In genomic region chr16:48623304-48624016, GRCh38 we compare ENCODE assay signal across 8 cellular contexts. TPM values are rescaled to one million over a fixed set of nuclear protein-coding genes. Genes with fewer than 3 reads are reported as not detected.
DNase-seq lines count a peak whose midpoint lies in the region; ATAC-seq and TF ChIP-seq lines count a peak whose summit lies in the region.

No MANE protein-coding gene starts in this region.

- peak overlapping the region; percentile 73 to 89 for H3K27ac ChIP-seq in liver (ENCODE audit: low read depth in 1 of 2, low read length in 2 of 2)

- peak; percentile 89 for DNase-seq in Ammon's horn (ENCODE audit: low spot score)
- peak; percentile 95 for DNase-seq in NCI-H510A treated with DMSO at 0.1 percent for 48 hours (lab: John Stamatoyannopoulos, UW)
- DNase-seq in activated CD4-positive, alpha-beta T cell treated with anti-CD3 and anti-CD28 coated beads, Interleukin-2, amount 50 U/mL, for 1 hour = peak; percentile 81
- DNase-seq in dermis blood vessel endothelial cell = peak; percentile 85
- peak; percentile 81 for DNase-seq in stimulated activated CD4-positive, alpha-beta T cell treated with anti-CD3 and anti-CD28 coated beads, Interleukin-4, amount 100 ng/mL, for 1 hour

- TF ChIP-seq CTCF in liver (IDR thresholded peaks at IDR 0.05; ENCODE audit: low read depth, low read length, missing input control) = peak; percentile 99

- ATAC-seq in GM18909 (IDR thresholded peaks at IDR 0.05; ENCODE audit: poor library complexity, unreplicated experiment) = peak; percentile 96
- ATAC-seq in HG03280 (IDR thresholded peaks at IDR 0.05; ENCODE audit: unreplicated experiment) = peak; percentile 84

- peaks cover 2 to 11% (median 7%) of the 10 kb centered on the region in 4 donors for H3K4me1 ChIP-seq in liver (ENCODE audit: control insufficient read depth in 4 of 4, insufficient read depth in 4 of 4, low read length in 3 of 4)

- H3K9me3 ChIP-seq in liver (ENCODE audit: control insufficient read depth in 4 of 4, low read length in 3 of 4) = no peaks in the 10 kb centered on the region

- H3K27me3 ChIP-seq in liver (ENCODE audit: control insufficient read depth in 4 of 4, insufficient read depth in 4 of 4, low read length in 3 of 4) = no peaks in the 10 kb centered on the region

- WGBS in liver = 3% methylated on average over 36 of the region's 36 CpGs

- peak overlapping the region; percentile 17 to 25 for H3K9ac ChIP-seq in liver (ENCODE audit: low read depth in 1 of 2, low read length in 2 of 2)

- H3K4me3 ChIP-seq in liver (ENCODE audit: low read depth in 1 of 3, low read length in 3 of 3) = peak overlapping the region; percentile 19 to 69 (median 46)

- peak; percentile 99 to 100 for TF ChIP-seq RAD21 in liver (IDR thresholded peaks at IDR 0.05)

- H3K36me3 ChIP-seq in liver (ENCODE audit: control insufficient read depth in 4 of 4, insufficient read depth in 3 of 4, low read depth in 1 of 4, low read length in 3 of 4) = no peaks in the 10 kb centered on the region

TF ChIP-seq in liver, 16 proteins besides CTCF, POLR2A, EP300 and RAD21:
- peak; percentile 88 for TF ChIP-seq YY1 (IDR thresholded peaks at IDR 0.05)
- TF ChIP-seq SP1 (IDR thresholded peaks at IDR 0.05) = peak; percentile 91
- no peak for TF ChIP-seq EGR1 (IDR thresholded peaks at IDR 0.05; ENCODE audit: low read depth in 2 of 2)
- TF ChIP-seq NR2F2 (IDR thresholded peaks at IDR 0.05) = no peak
- peak; percentile 27 for TF ChIP-seq FOXA1 (IDR thresholded peaks at IDR 0.05)
- peak; percentile 70 for TF ChIP-seq MAX (IDR thresholded peaks at IDR 0.05)
- peak; percentile 55 for TF ChIP-seq ZBTB33 (IDR thresholded peaks at IDR 0.05)
- TF ChIP-seq GABPA (IDR thresholded peaks at IDR 0.05 in 1 of 2, conservative IDR thresholded peaks at IDR 0.05 in 1 of 2) = peak in 1 of 2 donors; percentile 47
- TF ChIP-seq JUND (IDR thresholded peaks at IDR 0.05) = peak; percentile 19 to 48
- TF ChIP-seq RXRA (IDR thresholded peaks at IDR 0.05) = peak; percentile 54 to 56
- no peak for TF ChIP-seq FOXA2 (IDR thresholded peaks at IDR 0.05)
- TF ChIP-seq ATF3 (IDR thresholded peaks at IDR 0.05) = no peak
- TF ChIP-seq HNF4A (conservative IDR thresholded peaks at IDR 0.05) = peak; percentile 75 to 81
- TF ChIP-seq TAF1 (conservative IDR thresholded peaks at IDR 0.05) = peak; percentile 67
- peak; percentile 79 for TF ChIP-seq HNF4G (IDR thresholded peaks at IDR 0.05)
- peak; percentile 78 for TF ChIP-seq REST (IDR thresholded peaks at IDR 0.05)

RNA-seq across cellular contexts. Expression of gene N4BP1, which starts 13.5 kb away (rescaled TPM):
- total RNA-seq in dermis blood vessel endothelial cell = 30.4 and 30.8 TPM in 2 replicates
- 10 to 100 TPM; 10.8 to 14.5 TPM for total RNA-seq in liver
- polyA plus RNA-seq in liver = 1 to 10 TPM; 4.4 to 5.7 TPM

Comparison
In these comparisons a context has a peak if more than half of its experiments do, and no peak if none do; other contexts are left out.
1. Peak in every context shown above with its lines: DNase-seq, ATAC-seq, H3K4me3 ChIP-seq and H3K27ac ChIP-seq.